Comparison of ENCODE assay signal across 11 cellular contexts in genomic region chr9:98191210-98191609, GRCh38. TPM values are rescaled to one million over a fixed set of nuclear protein-coding genes. Genes with fewer than 3 reads are reported as not detected.
DNase-seq lines count a peak whose midpoint lies in the region; ATAC-seq, FAIRE-seq and TF ChIP-seq lines count a peak whose summit lies in the region.
"Had no signal": no experiment of that assay in that cellular context is flagged by ENCODE, and none has a peak within 500 bp of the region (broad histone marks: within the 10 kb centered on the region; RNA-seq: fewer than 3 reads in every experiment).

No MANE protein-coding gene starts in this region.

- ATAC-seq in HepG2 (peak; percentile 10), right lobe of liver (no peak), HG02798 (IDR thresholded peaks at IDR 0.05; ENCODE audit: poor library complexity, unreplicated experiment) (no peak), GM18520 (IDR thresholded peaks at IDR 0.05; ENCODE audit: unreplicated experiment) (no peak)

- H2AFZ ChIP-seq in HepG2 (ENCODE audit: low read length): no peak overlapping the region

- H3K27ac Mint-ChIP-seq in brain: no peak overlapping the region

- peaks cover 9% of the 10 kb centered on the region for H3K4me1 Mint-ChIP-seq in brain

- FAIRE-seq in HepG2 (lab: Jason Lieb, UNC): no peak

- CTCF ChIA-PET in HepG2 (lab: Yijun Ruan, JAX; ENCODE audit: low intra/inter-chr PET ratio, low total read pairs): no interaction called here

- no peak for TF ChIP-seq CTCF in HepG2 (CRISPR knock-in tag; IDR thresholded peaks at IDR 0.05)
- no peak for TF ChIP-seq CTCF in right lobe of liver (IDR thresholded peaks at IDR 0.05)
- no peak for TF ChIP-seq CTCF in brain (conservative IDR thresholded peaks at IDR 0.05)
- no peak for TF ChIP-seq CTCF in GM13977 (IDR thresholded peaks at IDR 0.05; ENCODE audit: extremely low read depth, insufficient read depth, missing control alignments)

- in situ Hi-C loops in HepG2 (cut with HindIII; ENCODE audit: extremely low pct_ligation_motif_present, low pct_unique_long_range_greater_than_20kb) (loop anchor here (5.0 kb wide), 1 partner anchor 74 kb away; the partner anchor contains the start of gene TRIM14), GM13977 (cut with MboI; ENCODE audit: low pct_unique_long_range_greater_than_20kb, low sequenced_read_pairs, unreplicated experiment) (no loop called here)

- TF ChIP-seq RAD21 in HepG2 (CRISPR knock-in tag; IDR thresholded peaks at IDR 0.05): no peak

- no peaks in the 10 kb centered on the region for H3K9me3 Mint-ChIP-seq in brain

- H4K20me1 ChIP-seq in HepG2 (ENCODE audit: insufficient read depth, low read length): no peaks in the 10 kb centered on the region

- BruUV-seq in HepG2 (replicated peaks; lab: Mats Ljungman, UMichigan): no TSS peak

- H3K4me3 ChIP-seq in HepG2 (replicated peaks in 1 of 3; ENCODE audit: insufficient read depth in 1 of 3, low read depth in 2 of 3, low read length in 3 of 3) (peak overlapping the region; percentile 81 to 98 (median 84)), right lobe of liver (no peak overlapping the region), mesodermal cell (ENCODE audit: extremely low read depth, insufficient read depth, low read length, poor library complexity, severe bottlenecking) (peak overlapping the region; percentile 71)

- H3K4me3 Mint-ChIP-seq in brain: peak overlapping the region; percentile 58 to 84 (median 74)

- H3K9me3 ChIP-seq in HepG2 (ENCODE audit: low read length): no peaks in the 10 kb centered on the region
- H3K9me3 ChIP-seq in right lobe of liver: no peaks in the 10 kb centered on the region
- no peaks in the 10 kb centered on the region for H3K9me3 ChIP-seq in mesodermal cell (ENCODE audit: control insufficient read depth, low read length)
- H3K9me3 ChIP-seq: left lung had no signal

- peaks cover 46% of the 10 kb centered on the region for H3K79me2 ChIP-seq in HepG2 (ENCODE audit: insufficient read depth, low read length)

- H3K36me3 Mint-ChIP-seq in brain: no peaks in the 10 kb centered on the region

- TF ChIP-seq EP300 in HepG2 (IDR thresholded peaks at IDR 0.05; ENCODE audit: low read depth in 2 of 2, low read length in 2 of 2) (no peak), HepG2 (CRISPR knock-in tag; IDR thresholded peaks at IDR 0.05; ENCODE audit: borderline replicate concordance) (no peak)

- TF ChIP-seq POLR2A in HepG2 (IDR thresholded peaks at IDR 0.05; ENCODE audit: insufficient read depth in 1 of 2, low read depth in 2 of 2, low read length in 2 of 2) (no peak), right lobe of liver (IDR thresholded peaks at IDR 0.05) (no peak)

- H3K36me3 ChIP-seq in HepG2 (replicated peaks in 1 of 2; ENCODE audit: control insufficient read depth in 1 of 2, insufficient read depth in 2 of 2, low read length in 2 of 2) (no peaks in the 10 kb centered on the region), right lobe of liver (no peaks in the 10 kb centered on the region), mesodermal cell (ENCODE audit: control insufficient read depth, insufficient read depth, low read length) (no peaks in the 10 kb centered on the region)

- 40% methylated on average over 2 of the region's 5 CpGs for WGBS in HepG2 (ENCODE audit: low lambda C conversion rate)
- WGBS in right lobe of liver (ENCODE audit: insufficient coverage, low coverage, low lambda C conversion rate, missing lambda C conversion rate): 70% methylated on average over 2 of the region's 5 CpGs
- WGBS in mesodermal cell (ENCODE audit: insufficient coverage in 2 of 2), 2 experiments: 43 to 50% methylated on average over 3 to 5 of the region's 5 CpGs

- H3K9ac ChIP-seq in HepG2 (ENCODE audit: insufficient read depth, low read depth, low read length): peak overlapping the region; percentile 79

- POLR2A ChIA-PET in HepG2 (lab: Yijun Ruan, JAX): interaction anchor here (1.2 to 3.6 kb wide), 9 partner anchors 8 to 208 kb away, joined by 3 to 15 read pairs (median 5); partner anchors contain the start of genes ANP32B, NANS, TBC1D2 and TRIM14

- DNase-seq in HepG2 (ENCODE audit: low spot score) (no peak), right lobe of liver (no peak), dedifferentiated amniotic fluid mesenchymal stem cell (ENCODE audit: extremely low spot score) (no peak), GM13977 (ENCODE audit: low spot score) (no peak)
- DNase-seq: IMR-90, SW 1271 had no signal

- H3K27ac ChIP-seq in HepG2 (ENCODE audit: extremely low read length, insufficient read depth, low read length) (peak overlapping the region; percentile 68), right lobe of liver (no peak overlapping the region), mesodermal cell (ENCODE audit: low read depth, low read length, severe bottlenecking) (no peak overlapping the region)

- H3K27me3 Mint-ChIP-seq in brain: peaks cover 40% of the 10 kb centered on the region

- H3K27me3 ChIP-seq in HepG2 (ENCODE audit: control insufficient read depth in 1 of 2, insufficient read depth in 2 of 2, low read length in 2 of 2) (no peaks in the 10 kb centered on the region), right lobe of liver (no peaks in the 10 kb centered on the region)

- intact Hi-C loops in HepG2 (cut with micrococcal nuclease; ENCODE audit: unreplicated experiment) (loop anchor here (2.0 to 5.0 kb wide), 3 partner anchors 14 to 114 kb away; no protein-coding TSS in a partner anchor), right lobe of liver (cut with DNase I) (loop anchor here in 1 of 2 donors (10.0 kb wide), 1 partner anchor 66 kb away; no protein-coding TSS in a partner anchor)

- H3K4me1 ChIP-seq in HepG2 (ENCODE audit: insufficient read depth, low read length) (peaks cover 44% of the 10 kb centered on the region), right lobe of liver (peaks cover 0 to 16% (median 0%) of the 10 kb centered on the region in 4 donors), mesodermal cell (ENCODE audit: control insufficient read depth, insufficient read depth, low read length, poor library complexity, severe bottlenecking) (peaks cover 14% of the 10 kb centered on the region)

- H3K4me2 ChIP-seq in HepG2 (ENCODE audit: low read depth, low read length): peak overlapping the region; percentile 85

TF ChIP-seq in HepG2, 621 proteins besides CTCF, POLR2A, EP300 and RAD21:
- TF ChIP-seq ZNF878 (CRISPR knock-in tag; IDR thresholded peaks at IDR 0.05) (0 out of 2 replicates have a peak, but pooled peaks have one; percentile 5), ELF3 (CRISPR knock-in tag; IDR thresholded peaks at IDR 0.05) (no peak)
TF ChIP-seq in HepG2: peak in this region for 1.

RNA-seq across cellular contexts. Expression of gene CORO2A, which starts 1.2 kb away (rescaled TPM):
- total RNA-seq in HepG2 (2016; rRNA removed; fragmentation: Illumina TruSeq; extraction: Trizol): 14.4 and 19.8 TPM in 2 replicates
- 3.5 and 3.6 TPM in 2 replicates for total RNA-seq in HepG2 (2016; cell fraction: cytosol; rRNA removed; fragmentation: Illumina TruSeq; extraction: Trizol; ENCODE audit: low read depth)
- total RNA-seq in HepG2 (2016; cell fraction: insoluble cytoplasmic fraction; rRNA removed; fragmentation: Illumina TruSeq; extraction: Trizol): 14.0 and 19.0 TPM in 2 replicates
- 12.4 and 12.5 TPM in 2 replicates for total RNA-seq in HepG2 (2016; cell fraction: membrane; rRNA removed; fragmentation: Illumina TruSeq; extraction: Trizol)
- 8.5 and 10.2 TPM in 2 replicates for total RNA-seq in HepG2 (2016; cell fraction: nucleus; rRNA removed; fragmentation: Illumina TruSeq; extraction: Trizol)
- polyA plus RNA-seq in HepG2 (2011; rRNA removed): 12.9 and 15.3 TPM in 2 replicates
- polyA plus RNA-seq in HepG2 (2011; cell fraction: cytosol; rRNA removed): 12.3 and 15.4 TPM in 2 replicates
- polyA plus RNA-seq in HepG2 (2011; cell fraction: nucleus; rRNA removed): 7.9 and 8.1 TPM in 2 replicates
- 5.9 and 8.4 TPM in 2 replicates for polyA plus RNA-seq in HepG2 (2012)
- 5.6 TPM in 2 replicates for polyA plus RNA-seq in HepG2 (2016; cell fraction: cytosol; fragmentation: Illumina TruSeq; extraction: Trizol; ENCODE audit: low read depth)
- 21.2 and 23.2 TPM in 2 replicates for polyA plus RNA-seq in HepG2 (2016; cell fraction: insoluble cytoplasmic fraction; fragmentation: Illumina TruSeq; extraction: Trizol; ENCODE audit: low read depth)
- polyA plus RNA-seq in HepG2 (2016; cell fraction: membrane; fragmentation: Illumina TruSeq; extraction: Trizol; ENCODE audit: low read depth): 9.4 and 10.3 TPM in 2 replicates
- 21.7 and 22.4 TPM in 2 replicates for polyA plus RNA-seq in HepG2 (2016; cell fraction: nucleus; fragmentation: Illumina TruSeq; extraction: Trizol; ENCODE audit: insufficient read depth, low read depth)
- polyA minus RNA-seq in HepG2 (2011; rRNA and poly(A)+ RNA removed; ENCODE audit: low replicate concordance): 7.1 and 26.4 TPM in 2 replicates
- polyA minus RNA-seq in HepG2 (2011; cell fraction: cytosol; rRNA and poly(A)+ RNA removed): 9.8 and 10.3 TPM in 2 replicates
- polyA minus RNA-seq in HepG2 (2011; cell fraction: nucleus; rRNA and poly(A)+ RNA removed): 4.6 and 5.3 TPM in 2 replicates
- total RNA-seq in right lobe of liver: 1 to 10 TPM in 5 of 6 experiments, under 1 TPM in 1; 0.67 to 6.2 (median 3.3) TPM
- 4.4 TPM for polyA plus RNA-seq in brain (ENCODE audit: insufficient read depth, low read depth, low replicate concordance)
- 17.3 TPM for polyA plus RNA-seq in mesodermal cell (2013, experiment 1 of 2)
- 14.8 TPM for polyA plus RNA-seq in mesodermal cell (2013, experiment 2 of 2)

Comparison
In these comparisons a context has a peak if more than half of its experiments do, and no peak if none do; other contexts are left out.
1. H3K4me3 ChIP-seq: peak in HepG2 (3 of 3) and mesodermal cell (single experiment); none in right lobe of liver (0 of 3).